8 cellular contexts compared by ENCODE assay signal in the genomic region with DNA sequence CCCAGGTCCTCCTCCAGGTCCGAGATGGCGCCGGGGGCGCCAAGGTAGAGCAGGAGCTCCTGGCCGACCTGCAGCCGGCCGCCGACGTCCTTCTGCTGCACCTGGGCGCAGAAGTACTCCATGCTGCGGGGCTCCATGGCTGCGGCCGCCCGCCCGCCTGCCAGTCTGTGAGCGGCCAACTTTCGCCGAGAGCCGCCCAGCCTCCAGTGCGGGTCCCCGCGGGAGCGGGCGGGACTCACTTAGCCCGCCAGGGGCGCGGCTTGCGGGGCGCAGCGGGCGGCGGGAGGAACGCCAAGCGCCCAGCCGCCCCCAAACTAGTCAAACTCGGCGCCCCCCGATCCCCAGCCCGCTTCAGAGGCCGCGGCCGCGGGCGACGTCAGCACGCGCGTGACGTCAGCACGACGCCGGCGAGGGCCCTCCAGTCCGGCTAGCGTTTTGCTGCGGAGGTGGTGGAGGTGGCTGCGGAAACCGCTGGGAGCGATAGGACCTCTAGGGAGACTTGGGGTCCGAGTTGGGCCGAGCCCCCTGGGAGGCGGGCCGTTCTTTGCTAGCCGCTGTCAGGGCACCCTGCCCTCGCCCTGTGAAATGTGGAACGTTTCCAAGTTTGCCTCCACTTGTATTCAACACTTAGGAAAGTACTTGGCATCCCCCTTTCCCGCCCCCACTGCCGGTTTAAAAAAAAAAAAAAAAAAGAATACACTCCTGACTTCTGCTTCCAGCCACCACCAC. TPM values are rescaled to one million over a fixed set of nuclear protein-coding genes. Genes with fewer than 3 reads are reported as not detected.
DNase-seq lines count a peak whose midpoint lies in the region; TF ChIP-seq lines count a peak whose summit lies in the region.

CLASP2 (minus strand) TSS at position 389 of the 729 bp plus-strand sequence; CDS start at position 137, 252 bp downstream.

- H3K4me3 Mint-ChIP-seq in neural crest cell: peak within 1 kb of the TSS; percentile 94

- no peaks in the 10 kb centered on the region for H3K9me3 ChIP-seq in stomach

- H3K27me3 ChIP-seq in stomach: no peaks in the 10 kb centered on the region

- H3K4me3 ChIP-seq in LNCaP clone FGC (ENCODE audit: low read depth, low read length) (peak within 1 kb of the TSS; percentile 76), fibroblast of villous mesenchyme (ENCODE audit: low read depth, low read length) (peak within 1 kb of the TSS; percentile 80), stomach (peak within 1 kb of the TSS; percentile 72 to 90 (median 88))

- WGBS in stomach, 5 donors: 0 to 1% (median 0%) methylated on average over 24 to 68 of the region's 68 CpGs

- no peaks in the 10 kb centered on the region for H3K27me3 Mint-ChIP-seq in neural crest cell (ENCODE audit: low read depth)

- H3K36me3 Mint-ChIP-seq in neural crest cell (ENCODE audit: low read depth): peaks cover 3% of the 10 kb centered on the region

- H3K36me3 ChIP-seq in stomach: no peaks in the 10 kb centered on the region

- no peaks in the 10 kb centered on the region for H3K9me3 Mint-ChIP-seq in neural crest cell

- TF ChIP-seq POLR2A in stomach (IDR thresholded peaks at IDR 0.05): peak in 2 of 4 donors; percentile 38 to 76

- intact Hi-C loops in stomach (cut with DNase I; ENCODE audit: low total_unique reads): loop anchor here (10.0 kb wide), 1 partner anchor 83 kb away; no protein-coding TSS in a partner anchor

- peak within 1 kb of the TSS; percentile 95 for H3K27ac Mint-ChIP-seq in neural crest cell (ENCODE audit: unreplicated experiment)

- no peak for TF ChIP-seq CTCF in LNCaP clone FGC (IDR thresholded peaks at IDR 0.05; ENCODE audit: control insufficient read depth, extremely low read depth, insufficient read depth)
- TF ChIP-seq CTCF in fibroblast of villous mesenchyme (IDR thresholded peaks at IDR 0.05; ENCODE audit: insufficient read depth, low read depth, low read length): no peak
- peak; percentile 36 for TF ChIP-seq CTCF in neural crest cell (conservative IDR thresholded peaks at IDR 0.05)
- no peak for TF ChIP-seq CTCF in stomach (IDR thresholded peaks at IDR 0.05)

- peak within 1 kb of the TSS; percentile 91 to 100 (median 99) for H3K27ac ChIP-seq in stomach

- DNase-seq in EL (peak; percentile 89), H4 (ENCODE audit: low spot score) (peak; percentile 69), LNCaP clone FGC (ENCODE audit: low read depth) (peak; percentile 33), SHP77 (lab: John Stamatoyannopoulos, UW) (peak; percentile 70 to 84), fibroblast of villous mesenchyme (ENCODE audit: low read depth) (peak; percentile 89), neural crest cell (ENCODE audit: low read depth, low spot score) (peak; percentile 78), stomach (peak; percentile 90)
- peak; percentile 73 for DNase-seq in activated effector memory CD4-positive, alpha-beta T cell treated with Interleukin-2 at 50 U/mL for 16 hours

- no peak for TF ChIP-seq EP300 in stomach (IDR thresholded peaks at IDR 0.05)

- H3K4me1 Mint-ChIP-seq in neural crest cell: peaks cover 7% of the 10 kb centered on the region

- peaks cover 10 to 39% (median 22%) of the 10 kb centered on the region in 4 donors for H3K4me1 ChIP-seq in stomach

RNA-seq across cellular contexts. Expression of gene CLASP2, which starts in this region (rescaled TPM):
- total RNA-seq in H4 (2014; rRNA removed; shearing (Covaris generic)): 19.7 and 26.5 TPM in 2 replicates
- 56.7 and 64.3 TPM in 2 replicates for total RNA-seq in fibroblast of villous mesenchyme
- 69.2 and 70.5 TPM in 2 replicates for total RNA-seq in neural crest cell
- total RNA-seq in stomach: 100 to 1,000 TPM in 2 of 5 donors, 10 to 100 TPM in 3; 40.8 to 136 (median 81.0) TPM
- polyA plus RNA-seq in stomach: 10 to 100 TPM in 1 of 3 donors, 1 to 10 TPM in 2; 6.3 to 13.1 (median 8.6) TPM

Comparison
In these comparisons a context has a peak if more than half of its experiments do, and no peak if none do; other contexts are left out.
1. Peak in every context shown above with its lines: DNase-seq, H3K4me3 ChIP-seq and H3K27ac ChIP-seq.
2. DNase-seq: peak in every context shown above with its lines; median percentile 90 in stomach; 89 in EL; 89 in fibroblast of villous mesenchyme; 78 in neural crest cell; 77 in SHP77; 73 in activated effector memory CD4-positive, alpha-beta T cell treated with Interleukin-2 at 50 U/mL for 16 hours; 69 in H4; 33 in LNCaP clone FGC.